Comparison of ENCODE assay signal across 24 cellular contexts in the genomic region with DNA sequence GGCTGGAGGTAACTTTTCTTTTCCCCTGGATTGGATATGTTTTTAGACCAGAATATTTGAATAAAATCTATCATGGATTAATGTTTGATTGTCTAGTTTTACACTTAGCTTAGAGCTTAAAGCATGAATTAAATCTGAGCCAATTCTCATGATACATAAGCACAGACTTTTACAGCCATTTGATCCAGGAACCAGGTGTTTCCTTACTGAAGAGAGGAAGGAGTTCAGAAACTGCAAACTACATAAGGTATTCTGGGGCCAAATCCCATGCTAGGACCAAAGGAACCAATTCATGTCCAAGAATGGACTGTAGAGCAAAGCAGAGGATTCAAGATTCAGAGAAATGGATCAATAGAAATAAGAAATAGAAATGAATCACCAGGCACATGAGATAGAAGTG.
"Had no signal": no experiment of that assay in that cellular context is flagged by ENCODE, and none has a peak within 500 bp of the region (broad histone marks: within the 10 kb centered on the region; RNA-seq: fewer than 3 reads in every experiment).

No MANE protein-coding gene starts in this region.

- H3K27me3 ChIP-seq: hepatocyte, neural progenitor cell, neutrophil, right atrium auricular region, right lobe of liver, tibial nerve, uterus had no signal

- H3K4me2 ChIP-seq: hepatocyte, neural progenitor cell, smooth muscle cell had no signal

- H3K4me3 ChIP-seq: hepatocyte, left ventricle myocardium inferior, lung, neural progenitor cell, psoas muscle, right atrium auricular region, right lobe of liver, smooth muscle cell, tibial nerve, uterus had no signal

- DNase-seq: islet precursor cell; left ventricle myocardium inferior; mesenchymal stem cell; naive thymus-derived CD8-positive, alpha-beta T cell; nephron progenitor cell; occipital lobe; psoas muscle; right lobe of liver; stimulated activated CD4-positive, alpha-beta T cell treated with anti-CD3 and anti-CD28 coated beads, Interleukin-1b, Interleukin-23, amount 100 ng/mL, for 48 hours; stimulated activated CD4-positive, alpha-beta T cell treated with anti-CD3 and anti-CD28 coated beads, Interleukin-2, amount 100 ng/mL, for 48 hours; stimulated activated CD4-positive, alpha-beta T cell treated with anti-CD3 and anti-CD28 coated beads, Interleukin-4, amount 100 ng/mL, for 4 hours; stimulated activated CD8-positive, alpha-beta memory T cell treated with anti-CD3 and anti-CD28 coated beads, Interleukin-4, amount 100 ng/mL, for 48 hours; stimulated activated naive CD4-positive, alpha-beta T cell treated with Interleukin-2 at 50 U/mL for 16 hours; stimulated activated naive CD8-positive, alpha-beta T cell treated with anti-CD3 and anti-CD28 coated beads, Interleukin-15, amount 100 ng/mL, for 72 hours; substantia nigra; uterus had no signal

- H2AFZ ChIP-seq: hepatocyte, neural progenitor cell, parathyroid adenoma had no signal

- H3K9me3 ChIP-seq: left ventricle myocardium inferior, neutrophil, psoas muscle, right atrium auricular region, right lobe of liver, tibial nerve, uterus had no signal

- H3K9ac ChIP-seq: neural progenitor cell, parathyroid adenoma had no signal

- H3K4me1 ChIP-seq: left ventricle myocardium inferior, neural progenitor cell, parathyroid adenoma, psoas muscle, right atrium auricular region, right lobe of liver, tibial nerve, uterus had no signal

- H3K36me3 ChIP-seq: left ventricle myocardium inferior, neural progenitor cell, neutrophil, right atrium auricular region, right lobe of liver, tibial nerve, uterus had no signal

- H3K79me2 ChIP-seq: hepatocyte, parathyroid adenoma had no signal

- H3K27ac ChIP-seq: hepatocyte, left ventricle myocardium inferior, neural progenitor cell, neutrophil, parathyroid adenoma, psoas muscle, right atrium auricular region, right lobe of liver, tibial nerve, uterus had no signal
